ENCODE assay signal across 14 cellular contexts in the genomic region with DNA sequence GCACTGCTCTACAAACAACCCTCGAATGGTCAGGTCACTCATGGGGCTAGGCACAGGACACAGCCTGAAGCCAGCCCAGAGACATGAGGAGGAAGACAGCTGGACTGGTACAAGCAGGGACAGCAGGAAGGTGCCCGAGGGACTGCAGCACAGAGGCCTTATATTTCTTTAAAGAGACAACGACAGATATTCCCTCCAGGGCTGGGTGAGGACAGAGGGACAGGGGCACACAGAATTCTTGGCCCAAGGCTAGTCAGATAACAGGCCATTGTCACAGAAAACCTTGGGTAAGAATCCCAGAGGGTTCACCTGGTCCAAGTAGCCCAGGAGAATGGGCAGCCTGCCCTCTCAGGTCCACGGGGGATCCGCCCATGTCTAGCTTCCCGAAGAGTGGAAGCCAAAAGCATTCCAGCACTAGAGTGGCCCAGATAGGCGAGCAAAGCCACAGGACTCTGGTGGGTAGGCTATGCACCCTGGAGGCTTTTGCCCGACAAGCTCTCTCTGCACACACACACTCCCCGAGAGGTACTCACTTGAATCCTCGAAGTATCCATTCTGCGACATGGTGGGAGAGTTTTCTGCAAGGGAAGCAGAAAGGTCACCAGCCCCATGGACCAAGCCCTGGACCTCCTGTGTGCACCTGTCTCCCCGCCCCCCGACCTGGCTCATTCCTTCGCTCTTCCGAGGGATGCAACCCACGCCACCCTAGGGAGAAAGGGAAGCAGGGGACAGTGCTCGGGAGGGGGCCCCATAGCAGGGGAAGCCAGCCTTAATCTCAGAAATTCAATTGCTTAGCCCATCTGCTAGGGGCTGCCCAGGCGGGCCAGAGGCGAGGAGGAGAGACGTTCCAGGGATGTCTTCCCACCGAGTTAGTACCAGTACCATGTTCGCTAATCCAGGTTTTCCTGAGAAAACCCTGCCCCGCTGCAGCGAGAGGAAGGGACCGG. TPM values are rescaled to one million over a fixed set of nuclear protein-coding genes. Genes with fewer than 3 reads are reported as not detected.
DNase-seq lines count a peak whose midpoint lies in the region; ATAC-seq and FAIRE-seq lines count a peak whose summit lies in the region.
"Had no signal": no experiment of that assay in that cellular context is flagged by ENCODE, and none has a peak within 500 bp of the region (broad histone marks: within the 10 kb centered on the region; RNA-seq: fewer than 3 reads in every experiment).

No MANE protein-coding gene starts in this region.

- no peak overlapping the region for H3K18ac ChIP-seq in mesenchymal stem cell (ENCODE audit: low read depth in 1 of 2, low read length in 2 of 2)

- H3K9me3 Mint-ChIP-seq in activated naive CD8-positive, alpha-beta T cell treated with anti-CD3 and anti-CD28 coated beads, Interleukin-2, amount 50 U/mL, for 24 hours, result no peaks in the 10 kb centered on the region

- H2AK5ac ChIP-seq in mesenchymal stem cell (ENCODE audit: low read length, severe bottlenecking), result no peak overlapping the region

- H3K23ac ChIP-seq in mesenchymal stem cell (ENCODE audit: low read length in 2 of 2), result no peak overlapping the region

- H3K9ac ChIP-seq in BLaER1 (no peak overlapping the region), mesenchymal stem cell (ENCODE audit: low read length) (no peak overlapping the region)

- peak overlapping the region; percentile 98 for H3K4me2 ChIP-seq in BLaER1
- H3K4me2 ChIP-seq in mesenchymal stem cell (ENCODE audit: low read length, poor library complexity, severe bottlenecking), result peak overlapping the region; percentile 94

- H3K4me1 Mint-ChIP-seq in activated naive CD8-positive, alpha-beta T cell treated with anti-CD3 and anti-CD28 coated beads, Interleukin-2, amount 50 U/mL, for 24 hours, result peaks cover 9% of the 10 kb centered on the region

- H2BK5ac ChIP-seq in mesenchymal stem cell (ENCODE audit: low read depth, low read length, poor library complexity, severe bottlenecking), result no peak overlapping the region

- no peak for ATAC-seq in activated naive CD8-positive, alpha-beta T cell treated with anti-CD3 and anti-CD28 coated beads, Interleukin-2, amount 50 U/mL, for 24 hours
- ATAC-seq in GM21390 (IDR thresholded peaks at IDR 0.05; ENCODE audit: unreplicated experiment), result no peak

- H4K91ac ChIP-seq in mesenchymal stem cell (ENCODE audit: low read length), result no peak overlapping the region

- H3K79me1 ChIP-seq in mesenchymal stem cell (replicated peaks; ENCODE audit: low read length, poor library complexity, severe bottlenecking), result no peaks in the 10 kb centered on the region

- H3K27ac ChIP-seq in BLaER1, result no peak overlapping the region
- H3K27ac ChIP-seq in mesenchymal stem cell (ENCODE audit: low read length, poor library complexity, severe bottlenecking), result no peak overlapping the region
- no peak overlapping the region for H3K27ac ChIP-seq in small intestine (ENCODE audit: low read depth in 1 of 2, low read length in 1 of 2)

- H3K4ac ChIP-seq in mesenchymal stem cell (ENCODE audit: low read depth in 1 of 2, low read length in 2 of 2), result no peak overlapping the region

- H3K36me3 Mint-ChIP-seq in activated naive CD8-positive, alpha-beta T cell treated with anti-CD3 and anti-CD28 coated beads, Interleukin-2, amount 50 U/mL, for 24 hours (ENCODE audit: low read depth), result no peaks in the 10 kb centered on the region

- peak overlapping the region; percentile 54 for H3K4me3 Mint-ChIP-seq in activated naive CD8-positive, alpha-beta T cell treated with anti-CD3 and anti-CD28 coated beads, Interleukin-2, amount 50 U/mL, for 24 hours

- H3K14ac ChIP-seq in mesenchymal stem cell (ENCODE audit: low read length in 2 of 2), result no peak overlapping the region

- no peak overlapping the region for H2BK15ac ChIP-seq in mesenchymal stem cell (ENCODE audit: low read depth, poor library complexity, severe bottlenecking)

- H2BK12ac ChIP-seq in mesenchymal stem cell (ENCODE audit: low read length in 2 of 2), result no peak overlapping the region

- no peaks in the 10 kb centered on the region for H3K36me3 ChIP-seq in BLaER1
- H3K36me3 ChIP-seq in HAP-1 (replicated peaks), result peaks cover 6% of the 10 kb centered on the region
- peaks cover 0 to 9% of the 10 kb centered on the region in 2 experiments for H3K36me3 ChIP-seq in mesenchymal stem cell (ENCODE audit: control insufficient read depth in 1 of 2, insufficient read depth in 2 of 2, low read depth in 1 of 2, low read length in 2 of 2)
- no peaks in the 10 kb centered on the region for H3K36me3 ChIP-seq in small intestine (ENCODE audit: control insufficient read depth in 2 of 2, insufficient read depth in 2 of 2, low read length in 2 of 2)

- H3K27me3 ChIP-seq in BLaER1, result peaks cover 72% of the 10 kb centered on the region
- no peaks in the 10 kb centered on the region for H3K27me3 ChIP-seq in HAP-1 (ENCODE audit: low read depth)
- H3K27me3 ChIP-seq in mesenchymal stem cell (ENCODE audit: control insufficient read depth in 1 of 2, insufficient read depth in 1 of 2, low read length in 2 of 2), result peaks cover 29 to 74% of the 10 kb centered on the region in 2 experiments
- H3K27me3 ChIP-seq in small intestine (ENCODE audit: control insufficient read depth in 2 of 2, insufficient read depth in 2 of 2, low read length in 2 of 2), result peaks cover 5 to 29% of the 10 kb centered on the region in 2 donors

- H3K4me1 ChIP-seq in BLaER1 (peaks cover 29% of the 10 kb centered on the region), HAP-1 (peaks cover 9% of the 10 kb centered on the region; the same call in 1 of the 2 replicates), mesenchymal stem cell (ENCODE audit: control insufficient read depth, insufficient read depth, low read depth, low read length) (peaks cover 26% of the 10 kb centered on the region), small intestine (ENCODE audit: control insufficient read depth in 2 of 2, insufficient read depth in 1 of 2, low read depth in 1 of 2, low read length in 1 of 2) (no peaks in the 10 kb centered on the region)

- FAIRE-seq in small intestine (lab: Jason Lieb, UNC), result no peak
- FAIRE-seq: bronchial epithelial cell, H54, urothelium cell line had no signal

- 61% methylated on average over 24 of the region's 25 CpGs for WGBS in mesenchymal stem cell
- 41 to 60% (median 49%) methylated on average over 24 to 25 of the region's 25 CpGs for WGBS in small intestine, 3 donors

- H3K4me3 ChIP-seq in BLaER1, result peak overlapping the region; percentile 82
- H3K4me3 ChIP-seq in HAP-1, result peak overlapping the region; percentile 66
- H3K4me3 ChIP-seq in mesenchymal stem cell (ENCODE audit: insufficient read depth in 1 of 2, low read depth in 1 of 2, low read length in 2 of 2), result peak overlapping the region in 1 of 2 experiments; percentile 81
- H3K4me3 ChIP-seq in small intestine (ENCODE audit: low read depth in 1 of 2, low read length in 2 of 2), result no peak overlapping the region

- peaks cover 49% of the 10 kb centered on the region for H3K27me3 Mint-ChIP-seq in activated naive CD8-positive, alpha-beta T cell treated with anti-CD3 and anti-CD28 coated beads, Interleukin-2, amount 50 U/mL, for 24 hours

- no peak overlapping the region for H2BK120ac ChIP-seq in mesenchymal stem cell (ENCODE audit: low read depth, low read length)

- no peak for DNase-seq in HAP-1 (ENCODE audit: low spot score in 2 of 2)
- DNase-seq in activated naive CD8-positive, alpha-beta T cell treated with anti-CD3 and anti-CD28 coated beads, Interleukin-2, amount 50 U/mL, for 24 hours, result no peak
- no peak for DNase-seq in mesenchymal stem cell
- no peak for DNase-seq in UCSD-AML1 (lab: John Stamatoyannopoulos, UW; ENCODE audit: unreplicated experiment)
- DNase-seq in H4 (ENCODE audit: low spot score), result no peak
- no peak for DNase-seq in small intestine
- DNase-seq: DMS 273 treated with DMSO at 0.1 percent for 48 hours, NCI-H1436, occipital lobe had no signal

- H2AFZ ChIP-seq in mesenchymal stem cell (ENCODE audit: low read depth, low read length), result no peak overlapping the region

- H4K20me1 ChIP-seq in BLaER1, result peaks cover 34% of the 10 kb centered on the region

- H3K27ac Mint-ChIP-seq in activated naive CD8-positive, alpha-beta T cell treated with anti-CD3 and anti-CD28 coated beads, Interleukin-2, amount 50 U/mL, for 24 hours, result no peak overlapping the region

- no peak overlapping the region for H4K8ac ChIP-seq in mesenchymal stem cell (ENCODE audit: low read length)

- no peaks in the 10 kb centered on the region for H3K9me3 ChIP-seq in BLaER1
- no peaks in the 10 kb centered on the region for H3K9me3 ChIP-seq in HAP-1
- H3K9me3 ChIP-seq in mesenchymal stem cell (ENCODE audit: control insufficient read depth, low read length), result no peaks in the 10 kb centered on the region
- H3K9me3 ChIP-seq in small intestine (ENCODE audit: control insufficient read depth, low read depth), result no peaks in the 10 kb centered on the region

- in situ Hi-C loops in HAP-1 (cut with MboI; ENCODE audit: low sequenced_read_pairs), result no loop called here

RNA-seq across cellular contexts. Expression of a gene that starts 1.7 kb away (rescaled TPM):
- polyA plus RNA-seq in mesenchymal stem cell (2013, experiment 1 of 2), result 1.8 TPM
- 1.5 TPM for polyA plus RNA-seq in mesenchymal stem cell (2013, experiment 2 of 2)
- total RNA-seq in H4 (2014; rRNA removed; shearing (Covaris generic)), result 0.93 TPM in 1 of 2 replicates, not detected in the other
- polyA plus RNA-seq in small intestine, result under 1 TPM; 0.27 to 0.57 (median 0.45) TPM
- total RNA-seq: occipital lobe had no signal

RNA-seq across cellular contexts. Expression of a gene that starts 28.0 kb away (rescaled TPM):
- 61.9 TPM for polyA plus RNA-seq in mesenchymal stem cell (2013, experiment 1 of 2)
- 64.3 TPM for polyA plus RNA-seq in mesenchymal stem cell (2013, experiment 2 of 2)
- 55.6 and 70.1 TPM in 2 replicates for total RNA-seq in H4 (2014; rRNA removed; shearing (Covaris generic))
- 10 to 100 TPM; 67.6 to 97.0 (median 71.8) TPM for polyA plus RNA-seq in small intestine

RNA-seq across cellular contexts. Expression of a gene that starts 32.8 kb away (rescaled TPM):
- 38.3 TPM for polyA plus RNA-seq in mesenchymal stem cell (2013, experiment 1 of 2)
- 39.7 TPM for polyA plus RNA-seq in mesenchymal stem cell (2013, experiment 2 of 2)
- 37.1 and 46.2 TPM in 2 replicates for total RNA-seq in H4 (2014; rRNA removed; shearing (Covaris generic))
- polyA plus RNA-seq in small intestine, result 10 to 100 TPM; 37.1 to 96.9 (median 55.1) TPM

Comparison
In these comparisons a context has a peak if more than half of its experiments do, and no peak if none do; other contexts are left out.
1. H3K4me3 ChIP-seq: peak in BLaER1 (single experiment) and HAP-1 (single experiment); none in small intestine (0 of 2).